Comparison of ENCODE assay signal across 8 cellular contexts in genomic region chr9:36154213-36154952, GRCh38. TPM values are rescaled to one million over a fixed set of nuclear protein-coding genes. Genes with fewer than 3 reads are reported as not detected.
DNase-seq lines count a peak whose midpoint lies in the region; ATAC-seq and TF ChIP-seq lines count a peak whose summit lies in the region.

No MANE protein-coding gene starts in this region.

- no peaks in the 10 kb centered on the region for H3K79me2 ChIP-seq in smooth muscle cell (ENCODE audit: low read depth)

- WGBS in adrenal gland, 4 donors = 27 to 41% (median 38%) methylated on average over 13 of the region's 13 CpGs
- WGBS in smooth muscle cell (ENCODE audit: low lambda C conversion rate) = 41% methylated on average over 13 of the region's 13 CpGs

- H3K9me3 ChIP-seq in adrenal gland (replicated peaks in 1 of 3) = no peaks in the 10 kb centered on the region
- peaks cover 4% of the 10 kb centered on the region for H3K9me3 ChIP-seq in smooth muscle cell (replicated peaks; ENCODE audit: low read depth)

- intact Hi-C loops in adrenal gland (cut with DNase I) = no loop called here

- H3K4me3 ChIP-seq in adrenal gland (no peak overlapping the region), smooth muscle cell (no peak overlapping the region)

- H3K4me3 Mint-ChIP-seq in stimulated activated naive CD8-positive, alpha-beta T cell treated with anti-CD3 and anti-CD28 coated beads, Interleukin-15, Interleukin-2, amounts not matched to agents 100 ng/mL and 50 ng/mL, for 24 hours = peak overlapping the region; percentile 4
- peak overlapping the region in 1 of 2 donors; percentile 44 for H3K4me3 Mint-ChIP-seq in stimulated activated naive CD8-positive, alpha-beta T cell treated with anti-CD3 and anti-CD28 coated beads, Interleukin-15, amount 100 ng/mL, for 72 hours
- H3K4me3 Mint-ChIP-seq in immature natural killer cell = peak overlapping the region in 4 of 5 donors; percentile 22 to 57 (median 41)

- no peak for ATAC-seq in stimulated activated naive CD8-positive, alpha-beta T cell treated with anti-CD3 and anti-CD28 coated beads, Interleukin-15, amount 100 ng/mL, for 72 hours
- ATAC-seq in HG02870 (IDR thresholded peaks at IDR 0.05; ENCODE audit: unreplicated experiment) = no peak

- H4K20me1 ChIP-seq in smooth muscle cell (ENCODE audit: low read depth) = no peaks in the 10 kb centered on the region

- no peaks in the 10 kb centered on the region for H3K9me3 Mint-ChIP-seq in stimulated activated naive CD8-positive, alpha-beta T cell treated with anti-CD3 and anti-CD28 coated beads, Interleukin-15, Interleukin-2, amounts not matched to agents 100 ng/mL and 50 ng/mL, for 24 hours
- no peaks in the 10 kb centered on the region for H3K9me3 Mint-ChIP-seq in stimulated activated naive CD8-positive, alpha-beta T cell treated with anti-CD3 and anti-CD28 coated beads, Interleukin-15, amount 100 ng/mL, for 72 hours
- no peaks in the 10 kb centered on the region for H3K9me3 Mint-ChIP-seq in immature natural killer cell

- H3K9ac ChIP-seq in smooth muscle cell (ENCODE audit: low read depth) = peak overlapping the region; percentile 93

- peak overlapping the region; percentile 16 to 74 (median 32) for H3K27ac ChIP-seq in adrenal gland
- peak overlapping the region; percentile 100 for H3K27ac ChIP-seq in smooth muscle cell (ENCODE audit: low read depth)

- peak overlapping the region; percentile 61 for H3K4me2 ChIP-seq in smooth muscle cell

- H3K27me3 Mint-ChIP-seq in stimulated activated naive CD8-positive, alpha-beta T cell treated with anti-CD3 and anti-CD28 coated beads, Interleukin-15, Interleukin-2, amounts not matched to agents 100 ng/mL and 50 ng/mL, for 24 hours = no peaks in the 10 kb centered on the region
- H3K27me3 Mint-ChIP-seq in stimulated activated naive CD8-positive, alpha-beta T cell treated with anti-CD3 and anti-CD28 coated beads, Interleukin-15, amount 100 ng/mL, for 72 hours = no peaks in the 10 kb centered on the region
- H3K27me3 Mint-ChIP-seq in immature natural killer cell (ENCODE audit: low read depth in 3 of 3) = peaks cover 11 to 12% (median 12%) of the 10 kb centered on the region in 3 donors

- H3K4me1 Mint-ChIP-seq in stimulated activated naive CD8-positive, alpha-beta T cell treated with anti-CD3 and anti-CD28 coated beads, Interleukin-15, Interleukin-2, amounts not matched to agents 100 ng/mL and 50 ng/mL, for 24 hours (ENCODE audit: low read depth) = peaks cover 58% of the 10 kb centered on the region
- H3K4me1 Mint-ChIP-seq in stimulated activated naive CD8-positive, alpha-beta T cell treated with anti-CD3 and anti-CD28 coated beads, Interleukin-15, amount 100 ng/mL, for 72 hours = peaks cover 62% of the 10 kb centered on the region
- H3K4me1 Mint-ChIP-seq in immature natural killer cell = peaks cover 62 to 63% of the 10 kb centered on the region in 2 donors

- H3K27me3 ChIP-seq in adrenal gland (no peaks in the 10 kb centered on the region), smooth muscle cell (ENCODE audit: low read depth) (no peaks in the 10 kb centered on the region)

- peaks cover 2 to 30% of the 10 kb centered on the region in 2 donors for H3K4me1 ChIP-seq in adrenal gland (replicated peaks in 1 of 2)
- H3K4me1 ChIP-seq in smooth muscle cell (ENCODE audit: low read depth) = no peaks in the 10 kb centered on the region

- H3F3A ChIP-seq in smooth muscle cell (ENCODE audit: low read depth) = peaks cover 25% of the 10 kb centered on the region

- H3K36me3 Mint-ChIP-seq in stimulated activated naive CD8-positive, alpha-beta T cell treated with anti-CD3 and anti-CD28 coated beads, Interleukin-15, Interleukin-2, amounts not matched to agents 100 ng/mL and 50 ng/mL, for 24 hours (ENCODE audit: low read depth) = peaks cover 19% of the 10 kb centered on the region
- peaks cover 27 to 40% (median 33%) of the 10 kb centered on the region in 3 donors for H3K36me3 Mint-ChIP-seq in immature natural killer cell

- TF ChIP-seq CTCF in adrenal gland (IDR thresholded peaks at IDR 0.05) = no peak
- no peak for TF ChIP-seq CTCF in smooth muscle cell (IDR thresholded peaks at IDR 0.05; ENCODE audit: borderline replicate concordance, insufficient read depth, poor library complexity, severe bottlenecking)

- DNase-seq in stimulated activated naive CD8-positive, alpha-beta T cell treated with anti-CD3 and anti-CD28 coated beads, Interleukin-15, amount 100 ng/mL, for 72 hours = no peak
- DNase-seq in adrenal gland (peak in 2 of 7 donors; percentile 52 to 63), immature natural killer cell (no peak), smooth muscle cell (lab: John Stamatoyannopoulos, UW; ENCODE audit: unreplicated experiment) (no peak), activated gamma-delta T cell treated with Interleukin-2 at 50 U/mL for 16 hours (no peak)
- no peak for DNase-seq in stimulated activated naive CD4-positive, alpha-beta T cell treated with Interleukin-2 at 50 U/mL for 16 hours (lab: John Stamatoyannopoulos, UW)

- no peak overlapping the region for H2AFZ ChIP-seq in smooth muscle cell (ENCODE audit: low read depth)

- peak overlapping the region; percentile 21 for H3K27ac Mint-ChIP-seq in stimulated activated naive CD8-positive, alpha-beta T cell treated with anti-CD3 and anti-CD28 coated beads, Interleukin-15, Interleukin-2, amounts not matched to agents 100 ng/mL and 50 ng/mL, for 24 hours
- peak overlapping the region in 1 of 2 donors; percentile 47 for H3K27ac Mint-ChIP-seq in stimulated activated naive CD8-positive, alpha-beta T cell treated with anti-CD3 and anti-CD28 coated beads, Interleukin-15, amount 100 ng/mL, for 72 hours
- peak overlapping the region in 5 of 6 donors; percentile 74 to 96 (median 86) for H3K27ac Mint-ChIP-seq in immature natural killer cell

- no peak for TF ChIP-seq POLR2A in adrenal gland (IDR thresholded peaks at IDR 0.05)

- no peaks in the 10 kb centered on the region for H3K36me3 ChIP-seq in adrenal gland (replicated peaks in 1 of 2)
- no peaks in the 10 kb centered on the region for H3K36me3 ChIP-seq in smooth muscle cell (ENCODE audit: low read depth)

RNA-seq across cellular contexts. Expression of gene CCIN, which starts 14.8 kb away (rescaled TPM):
- total RNA-seq in adrenal gland (1 to 10 TPM in 3 of 8 donors, under 1 TPM in 5; 0.22 to 1.9 (median 0.49) TPM), smooth muscle cell (0.31 TPM in 1 of 2 replicates, not detected in the other)
- polyA plus RNA-seq in adrenal gland (1 to 10 TPM in 1 of 3 donors, under 1 TPM in 2; 0.20 to 1.2 (median 0.32) TPM), immature natural killer cell (under 1 TPM in 1 of 3 donors, not detected in 2; 0.43 TPM), smooth muscle cell (0.14 and 1.3 TPM in 2 replicates)

RNA-seq across cellular contexts. Expression of gene GLIPR2, which starts 17.9 kb away (rescaled TPM):
- 10 to 100 TPM; 20.8 to 42.4 (median 33.5) TPM for total RNA-seq in adrenal gland
- 10 to 100 TPM; 16.1 to 35.2 (median 24.3) TPM for polyA plus RNA-seq in adrenal gland
- 100 to 1,000 TPM; 327 to 486 (median 374) TPM for polyA plus RNA-seq in immature natural killer cell
- 30.7 and 35.8 TPM in 2 replicates for total RNA-seq in smooth muscle cell
- 91.1 and 121 TPM in 2 replicates for polyA plus RNA-seq in smooth muscle cell

RNA-seq across cellular contexts. Expression of gene CLTA, which starts 36.3 kb away (rescaled TPM):
- total RNA-seq in adrenal gland (100 to 1,000 TPM; 167 to 301 (median 230) TPM), smooth muscle cell (226 and 246 TPM in 2 replicates)
- polyA plus RNA-seq in adrenal gland (100 to 1,000 TPM in 2 of 3 donors, 10 to 100 TPM in 1; 95.6 to 199 (median 126) TPM), immature natural killer cell (100 to 1,000 TPM in 1 of 3 donors, 10 to 100 TPM in 2; 62.2 to 121 (median 89.0) TPM), smooth muscle cell (206 and 239 TPM in 2 replicates)
